8 cellular contexts compared by ENCODE assay signal in genomic region chr16:72877374-72878028, GRCh38.
A peak's percentile ranks its signal among the peaks of the same experiment; 100 is the strongest.
DNase-seq lines count a peak whose midpoint lies in the region; FAIRE-seq and TF ChIP-seq lines count a peak whose summit lies in the region.

No MANE protein-coding gene starts in this region.

- H3K9me3 ChIP-seq in CD8-positive, alpha-beta memory T cell (ENCODE audit: low read length): no peaks in the 10 kb centered on the region

- H3K27ac ChIP-seq in CD8-positive, alpha-beta memory T cell (ENCODE audit: low read depth, low read length): no peak overlapping the region

- DNase-seq in AG08395 (ENCODE audit: low spot score): peak; percentile 90
- peak; percentile 10 for DNase-seq in KG1 (lab: John Stamatoyannopoulos, UW)
- peak; percentile 77 to 93 for DNase-seq in cardiac fibroblast (ENCODE audit: low read depth in 2 of 2)
- peak; percentile 41 to 93 for DNase-seq in lung microvascular endothelial cell (ENCODE audit: low read depth in 2 of 2)
- DNase-seq in GM19239 (ENCODE audit: insufficient read length, low spot score): no peak
- DNase-seq in NCI-H446 (lab: John Stamatoyannopoulos, UW): no peak
- DNase-seq in cortex of kidney (lab: John Stamatoyannopoulos, UW): no peak
- no peak for DNase-seq in CD8-positive, alpha-beta memory T cell

- H3K4me1 Mint-ChIP-seq in CD8-positive, alpha-beta memory T cell: peaks cover 0 to 1% (median 0%) of the 10 kb centered on the region in 3 donors

- H3K27me3 ChIP-seq in CD8-positive, alpha-beta memory T cell (ENCODE audit: insufficient read depth, low read length, poor library complexity, severe bottlenecking): no peaks in the 10 kb centered on the region

- no peak overlapping the region for H3K27ac Mint-ChIP-seq in CD8-positive, alpha-beta memory T cell

- no peaks in the 10 kb centered on the region for H3K36me3 Mint-ChIP-seq in CD8-positive, alpha-beta memory T cell

- H3K4me3 ChIP-seq in cardiac fibroblast (replicated peaks in 1 of 2; ENCODE audit: low read depth in 2 of 2, low read length in 2 of 2): no peak overlapping the region
- no peak overlapping the region for H3K4me3 ChIP-seq in CD8-positive, alpha-beta memory T cell (ENCODE audit: low read length)

- no peaks in the 10 kb centered on the region for H3K36me3 ChIP-seq in CD8-positive, alpha-beta memory T cell (ENCODE audit: insufficient read depth, low read length)

- H3K4me3 Mint-ChIP-seq in CD8-positive, alpha-beta memory T cell: no peak overlapping the region

- peaks cover 0 to 4% (median 0%) of the 10 kb centered on the region in 5 donors for H3K9me3 Mint-ChIP-seq in CD8-positive, alpha-beta memory T cell

- CTCF ChIA-PET in CD8-positive, alpha-beta memory T cell (lab: Charles Lee): no interaction called here

- peaks cover 4 to 5% of the 10 kb centered on the region in 2 donors for H3K27me3 Mint-ChIP-seq in CD8-positive, alpha-beta memory T cell

- POLR2A ChIA-PET in CD8-positive, alpha-beta memory T cell (lab: Charles Lee): no interaction called here

- no peak for FAIRE-seq in GM19239 (lab: Jason Lieb, UNC)

- no peaks in the 10 kb centered on the region for H3K4me1 ChIP-seq in CD8-positive, alpha-beta memory T cell (ENCODE audit: insufficient read depth, low read length)

- no peak for TF ChIP-seq CTCF in cardiac fibroblast (IDR thresholded peaks at IDR 0.05; ENCODE audit: low read depth, low read length)

Comparison
In these comparisons a context has a peak if more than half of its experiments do, and no peak if none do; other contexts are left out.
1. DNase-seq: peak in AG08395 (single experiment), KG1 (single experiment), cardiac fibroblast (2 of 2) and lung microvascular endothelial cell (2 of 2); none in GM19239 (single experiment), NCI-H446 (0 of 2), cortex of kidney (single experiment) and CD8-positive, alpha-beta memory T cell (0 of 5).